10 cellular contexts compared by ENCODE assay signal in the genomic region with DNA sequence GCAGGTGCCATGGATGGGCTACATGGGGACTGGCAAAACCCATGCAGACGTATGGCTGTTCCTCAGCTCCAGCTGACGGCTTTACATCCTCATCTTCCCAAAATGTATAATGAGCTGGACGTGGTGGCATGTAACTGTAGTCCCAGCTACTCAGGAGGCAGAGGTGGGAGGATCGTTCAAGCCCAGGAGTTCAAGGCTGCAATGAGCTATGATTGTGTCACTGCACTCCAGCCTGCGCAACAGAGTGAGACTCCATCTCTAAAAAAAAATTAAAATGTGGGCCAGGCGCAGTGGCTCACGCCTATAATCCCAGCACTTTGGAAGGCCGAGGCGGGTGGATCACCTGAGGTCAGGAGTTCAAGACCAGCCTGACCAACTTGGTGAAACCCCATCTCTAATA. TPM values are rescaled to one million over a fixed set of nuclear protein-coding genes. Genes with fewer than 3 reads are reported as not detected.
DNase-seq lines count a peak whose midpoint lies in the region; ATAC-seq and TF ChIP-seq lines count a peak whose summit lies in the region.
"Not testable (repeated sequence)": the region's sequence is repeated elsewhere in the genome, so short reads cannot be mapped to it uniquely, and the experiment has no call there.
"Had no signal": no experiment of that assay in that cellular context is flagged by ENCODE, and none has a peak within 500 bp of the region (broad histone marks: within the 10 kb centered on the region; RNA-seq: fewer than 3 reads in every experiment).

No MANE protein-coding gene starts in this region.

- H3K36me3 Mint-ChIP-seq in immature natural killer cell; nephron progenitor cell (ENCODE audit: low read depth): not testable (repeated sequence)

- ATAC-seq in left lobe of liver = peak; percentile 3

- TF ChIP-seq EP300 in tibial nerve (IDR thresholded peaks at IDR 0.05) = not testable (repeated sequence)

- H3K4me1 Mint-ChIP-seq in immature natural killer cell (peaks cover 60 to 62% of the 10 kb centered on the region in 2 donors), nephron progenitor cell (peaks cover 43% of the 10 kb centered on the region)

- H3K27ac Mint-ChIP-seq in immature natural killer cell (peak overlapping the region in 4 of 6 donors; percentile 30 to 64 (median 56)), nephron progenitor cell (peak overlapping the region; percentile 32)

- not testable (repeated sequence) for H3K9me3 Mint-ChIP-seq in immature natural killer cell, nephron progenitor cell

- not testable (repeated sequence) for H3K27me3 ChIP-seq in tibial nerve

- peaks cover 0 to 56% (median 32%) of the 10 kb centered on the region in 4 donors for H3K4me1 ChIP-seq in tibial nerve

- not testable (repeated sequence) for H3K9me3 ChIP-seq in tibial nerve

- not testable (repeated sequence) for DNase-seq in RWPE1 (ENCODE audit: low spot score); caudate nucleus (lab: John Stamatoyannopoulos, UW); immature natural killer cell; left lobe of liver (ENCODE audit: low spot score); nephron progenitor cell; substantia nigra (lab: John Stamatoyannopoulos, UW); tibial nerve (ENCODE audit: low spot score in 2 of 2)

- not testable (repeated sequence) for TF ChIP-seq POLR2A in tibial nerve (IDR thresholded peaks at IDR 0.05)

- peaks cover 0 to 20% (median 0%) of the 10 kb centered on the region in 3 donors for H3K36me3 ChIP-seq in tibial nerve

- 78 to 83% methylated on average over 9 of the region's 9 CpGs for WGBS in tibial nerve, 2 donors

- POLR2A ChIA-PET in RWPE1 (lab: Yijun Ruan, JAX; ENCODE audit: low non-redundant PET) = not testable (repeated sequence)

- H3K27me3 Mint-ChIP-seq in immature natural killer cell (ENCODE audit: low read depth in 3 of 3); nephron progenitor cell (ENCODE audit: low read depth, poor library complexity): not testable (repeated sequence)

- not testable (repeated sequence) for H3K4me3 Mint-ChIP-seq in immature natural killer cell, nephron progenitor cell

- H3K27ac ChIP-seq in RWPE1 (peak overlapping the region; percentile 12; the same call in 1 of the 2 replicates), caudate nucleus (ENCODE audit: low read depth, low read length) (peak overlapping the region; percentile 96), substantia nigra (ENCODE audit: low read depth, low read length, poor library complexity, severe bottlenecking) (peak overlapping the region; percentile 98), tibial nerve (peak overlapping the region; percentile 58 to 89 (median 81))

- TF ChIP-seq CTCF in RWPE1 (conservative IDR thresholded peaks at IDR 0.05; ENCODE audit: low read depth); nephron progenitor cell (IDR thresholded peaks at IDR 0.05); tibial nerve (IDR thresholded peaks at IDR 0.05): not testable (repeated sequence)

- H3K4me3 ChIP-seq in tibial nerve = not testable (repeated sequence)

- CTCF ChIA-PET in RWPE1 (lab: Yijun Ruan, JAX) = not testable (repeated sequence)

RNA-seq across cellular contexts. Expression of gene GLTP, which starts 17.9 kb away (rescaled TPM):
- 10 to 100 TPM; 64.8 to 95.1 (median 71.9) TPM for polyA plus RNA-seq in immature natural killer cell
- 8.8 TPM for total RNA-seq in left lobe of liver
- 10 to 100 TPM; 42.0 to 71.7 (median 49.7) TPM for total RNA-seq in tibial nerve

RNA-seq across cellular contexts. Expression of gene TRPV4, which starts 29.3 kb away (rescaled TPM):
- polyA plus RNA-seq in immature natural killer cell = not detected
- total RNA-seq in left lobe of liver (6.7 TPM), tibial nerve (1 to 10 TPM in 2 of 4 donors, under 1 TPM in 2; 0.42 to 3.0 (median 1.4) TPM)
- total RNA-seq: A172; Caco-2; CD8-positive, alpha-beta T cell had no signal

RNA-seq across cellular contexts. Expression of gene TCHP, which starts 37.6 kb away (rescaled TPM):
- 10 to 100 TPM in 1 of 3 donors, 1 to 10 TPM in 2; 2.9 to 22.8 (median 9.1) TPM for polyA plus RNA-seq in immature natural killer cell
- total RNA-seq in left lobe of liver = 7.7 TPM
- 10 to 100 TPM; 11.4 to 39.6 (median 21.1) TPM for total RNA-seq in tibial nerve

Comparison
In these comparisons a context has a peak if more than half of its experiments do, and no peak if none do; other contexts are left out.
1. H3K27ac ChIP-seq: peak in every context shown above with its lines; median percentile 98 in substantia nigra; 96 in caudate nucleus; 81 in tibial nerve; 12 in RWPE1.